1 cellular context compared by ENCODE assay signal in genomic region chr19:17329061-17329767, GRCh38.
TF ChIP-seq lines count a peak whose summit lies in the region.

No MANE protein-coding gene starts in this region.

TF ChIP-seq in HepG2, 621 proteins besides CTCF, POLR2A, EP300 and RAD21:
- 0 out of 2 replicates have a peak, but pooled peaks have one; percentile 12 for TF ChIP-seq ZNF768 (CRISPR knock-in tag; IDR thresholded peaks at IDR 0.05)
- no peak for TF ChIP-seq ZNF407 (CRISPR knock-in tag; IDR thresholded peaks at IDR 0.05; ENCODE audit: not compliant biosample characterization)
- TF ChIP-seq PLRG1 (conservative IDR thresholded peaks at IDR 0.05): no peak
- TF ChIP-seq ARNTL (CRISPR knock-in tag; IDR thresholded peaks at IDR 0.05): no peak
- no peak for TF ChIP-seq IKZF5 (CRISPR knock-in tag; IDR thresholded peaks at IDR 0.05)
- no peak for TF ChIP-seq RARG (CRISPR knock-in tag; IDR thresholded peaks at IDR 0.05; ENCODE audit: low read depth)
- TF ChIP-seq ZNF282 (IDR thresholded peaks at IDR 0.05; ENCODE audit: partially characterized antibody): no peak
- TF ChIP-seq ZBTB33 (CRISPR knock-in tag; IDR thresholded peaks at IDR 0.05): peak; percentile 61; the same call in 1 of the 2 replicates
